In the genomic region with DNA sequence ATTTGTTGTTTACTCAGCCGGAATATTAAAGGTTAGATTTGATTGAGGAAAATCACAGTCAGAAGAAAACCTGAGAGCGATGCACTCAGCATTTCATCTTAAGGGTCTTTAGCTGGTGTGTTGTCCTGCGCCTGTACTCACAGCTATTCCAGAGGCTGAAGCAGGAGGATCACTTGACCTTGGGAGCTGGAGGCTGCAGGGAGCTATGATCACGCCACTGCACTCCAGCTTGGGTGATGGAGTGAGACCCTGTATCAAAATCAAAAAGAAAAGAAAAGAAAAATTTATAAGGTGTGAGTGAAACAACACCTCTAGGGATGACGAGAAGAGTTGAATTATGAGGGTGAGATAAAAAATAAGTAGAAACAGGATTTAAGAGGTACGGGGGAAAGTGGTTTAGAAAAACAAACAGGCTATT, we compare ENCODE assay signal across 1 cellular context.
A peak's percentile ranks its signal among the peaks of the same experiment; 100 is the strongest.
TF ChIP-seq lines count a peak whose summit lies in the region.

No MANE protein-coding gene starts in this region.

TF ChIP-seq in HEK293, 187 proteins besides CTCF, POLR2A, EP300 and RAD21 (continued from another document):
- TF ChIP-seq ZSCAN23 (tag by site-specific recombination; IDR thresholded peaks at IDR 0.05): no peak
- TF ChIP-seq, protein P1, sequence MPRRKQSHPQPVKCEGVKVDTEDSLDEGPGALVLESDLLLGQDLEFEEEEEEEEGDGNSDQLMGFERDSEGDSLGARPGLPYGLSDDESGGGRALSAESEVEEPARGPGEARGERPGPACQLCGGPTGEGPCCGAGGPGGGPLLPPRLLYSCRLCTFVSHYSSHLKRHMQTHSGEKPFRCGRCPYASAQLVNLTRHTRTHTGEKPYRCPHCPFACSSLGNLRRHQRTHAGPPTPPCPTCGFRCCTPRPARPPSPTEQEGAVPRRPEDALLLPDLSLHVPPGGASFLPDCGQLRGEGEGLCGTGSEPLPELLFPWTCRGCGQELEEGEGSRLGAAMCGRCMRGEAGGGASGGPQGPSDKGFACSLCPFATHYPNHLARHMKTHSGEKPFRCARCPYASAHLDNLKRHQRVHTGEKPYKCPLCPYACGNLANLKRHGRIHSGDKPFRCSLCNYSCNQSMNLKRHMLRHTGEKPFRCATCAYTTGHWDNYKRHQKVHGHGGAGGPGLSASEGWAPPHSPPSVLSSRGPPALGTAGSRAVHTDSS (tag by site-specific recombination; IDR thresholded peaks at IDR 0.05): no peak
- 0 out of 2 replicates have a peak, but pooled peaks have one; percentile 61 for TF ChIP-seq ZNF16 (tag by site-specific recombination; IDR thresholded peaks at IDR 0.05; ENCODE audit: low read depth)
- no peak for TF ChIP-seq ZNF623 (tag by site-specific recombination; IDR thresholded peaks at IDR 0.05)
- TF ChIP-seq MYNN (tag by site-specific recombination; IDR thresholded peaks at IDR 0.05; ENCODE audit: borderline replicate concordance): 0 out of 2 replicates have a peak, but pooled peaks have one; percentile 64
- TF ChIP-seq ZSCAN4 (tag by site-specific recombination; IDR thresholded peaks at IDR 0.05): no peak
- TF ChIP-seq, protein P2, sequence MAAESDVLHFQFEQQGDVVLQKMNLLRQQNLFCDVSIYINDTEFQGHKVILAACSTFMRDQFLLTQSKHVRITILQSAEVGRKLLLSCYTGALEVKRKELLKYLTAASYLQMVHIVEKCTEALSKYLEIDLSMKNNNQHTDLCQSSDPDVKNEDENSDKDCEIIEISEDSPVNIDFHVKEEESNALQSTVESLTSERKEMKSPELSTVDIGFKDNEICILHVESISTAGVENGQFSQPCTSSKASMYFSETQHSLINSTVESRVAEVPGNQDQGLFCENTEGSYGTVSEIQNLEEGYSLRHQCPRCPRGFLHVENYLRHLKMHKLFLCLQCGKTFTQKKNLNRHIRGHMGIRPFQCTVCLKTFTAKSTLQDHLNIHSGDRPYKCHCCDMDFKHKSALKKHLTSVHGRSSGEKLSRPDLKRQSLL (tag by site-specific recombination; IDR thresholded peaks at IDR 0.05): peak; percentile 96
- no peak for TF ChIP-seq ZNF629 (tag by site-specific recombination; IDR thresholded peaks at IDR 0.05)
- no peak for TF ChIP-seq ZFP41 (tag by site-specific recombination; IDR thresholded peaks at IDR 0.05; ENCODE audit: borderline replicate concordance)
- TF ChIP-seq ZNF19 (tag by site-specific recombination; IDR thresholded peaks at IDR 0.05; ENCODE audit: low read depth): no peak
- TF ChIP-seq, protein P3, sequence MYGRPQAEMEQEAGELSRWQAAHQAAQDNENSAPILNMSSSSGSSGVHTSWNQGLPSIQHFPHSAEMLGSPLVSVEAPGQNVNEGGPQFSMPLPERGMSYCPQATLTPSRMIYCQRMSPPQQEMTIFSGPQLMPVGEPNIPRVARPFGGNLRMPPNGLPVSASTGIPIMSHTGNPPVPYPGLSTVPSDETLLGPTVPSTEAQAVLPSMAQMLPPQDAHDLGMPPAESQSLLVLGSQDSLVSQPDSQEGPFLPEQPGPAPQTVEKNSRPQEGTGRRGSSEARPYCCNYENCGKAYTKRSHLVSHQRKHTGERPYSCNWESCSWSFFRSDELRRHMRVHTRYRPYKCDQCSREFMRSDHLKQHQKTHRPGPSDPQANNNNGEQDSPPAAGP (tag by site-specific recombination; IDR thresholded peaks at IDR 0.05): no peak
- no peak for TF ChIP-seq TCF7L2 (IDR thresholded peaks at IDR 0.05; ENCODE audit: borderline replicate concordance, low read depth, low read length)
- no peak for TF ChIP-seq ZNF302 (tag by site-specific recombination; IDR thresholded peaks at IDR 0.05; ENCODE audit: low read depth)
- peak; percentile 51; the same call in 1 of the 2 replicates for TF ChIP-seq WT1 (tag by site-specific recombination; IDR thresholded peaks at IDR 0.05)
